ENCODE assay signal across 1 cellular context in the genomic region with DNA sequence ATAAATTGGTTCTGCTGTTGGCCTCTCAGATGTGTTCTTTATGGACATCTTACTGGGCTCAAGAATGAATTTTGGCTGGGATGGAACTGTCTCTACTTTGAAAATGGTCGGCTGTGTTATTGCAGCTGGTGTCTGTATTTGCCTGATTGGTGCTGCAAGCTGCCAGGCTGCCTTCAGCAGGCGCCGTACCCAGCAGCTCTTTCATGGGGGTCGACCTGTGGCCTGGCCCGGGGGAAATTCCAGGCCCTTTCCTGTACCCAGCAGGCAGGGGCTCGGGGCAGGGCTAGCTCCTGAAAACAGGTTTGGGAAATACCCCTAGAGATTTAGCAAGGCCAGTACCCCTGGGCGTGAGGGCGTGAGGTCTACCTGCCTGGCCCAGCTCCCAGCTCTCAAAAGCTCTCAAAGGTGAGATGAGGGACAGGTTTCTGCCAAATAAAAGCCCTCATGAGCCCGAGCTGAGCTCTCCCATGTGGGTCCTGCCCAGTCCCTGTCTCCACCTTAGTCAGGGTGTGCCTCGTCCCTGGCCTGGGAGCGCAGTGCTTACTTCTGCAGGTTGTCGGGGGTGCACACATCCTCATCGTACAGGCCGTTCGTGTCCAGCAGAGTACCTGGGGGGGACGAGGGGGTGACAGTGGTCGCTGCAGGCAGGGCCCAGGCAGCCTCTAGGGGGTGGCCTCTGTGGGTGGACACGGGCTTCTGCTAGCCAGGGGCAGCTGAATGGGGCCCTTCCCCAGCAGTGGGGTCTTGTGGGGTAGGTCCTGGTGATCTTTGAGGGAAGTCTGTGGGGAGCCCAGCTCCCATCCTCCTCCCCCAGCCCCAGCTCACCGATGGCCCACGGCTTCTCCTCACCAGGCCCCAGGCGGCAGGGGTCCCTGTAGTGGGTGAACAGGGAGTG.
TF ChIP-seq lines count a peak whose summit lies in the region.

No MANE protein-coding gene starts in this region.

TF ChIP-seq in GM23338, 12 proteins besides CTCF, POLR2A, EP300 and RAD21:
- TF ChIP-seq, protein P1, sequence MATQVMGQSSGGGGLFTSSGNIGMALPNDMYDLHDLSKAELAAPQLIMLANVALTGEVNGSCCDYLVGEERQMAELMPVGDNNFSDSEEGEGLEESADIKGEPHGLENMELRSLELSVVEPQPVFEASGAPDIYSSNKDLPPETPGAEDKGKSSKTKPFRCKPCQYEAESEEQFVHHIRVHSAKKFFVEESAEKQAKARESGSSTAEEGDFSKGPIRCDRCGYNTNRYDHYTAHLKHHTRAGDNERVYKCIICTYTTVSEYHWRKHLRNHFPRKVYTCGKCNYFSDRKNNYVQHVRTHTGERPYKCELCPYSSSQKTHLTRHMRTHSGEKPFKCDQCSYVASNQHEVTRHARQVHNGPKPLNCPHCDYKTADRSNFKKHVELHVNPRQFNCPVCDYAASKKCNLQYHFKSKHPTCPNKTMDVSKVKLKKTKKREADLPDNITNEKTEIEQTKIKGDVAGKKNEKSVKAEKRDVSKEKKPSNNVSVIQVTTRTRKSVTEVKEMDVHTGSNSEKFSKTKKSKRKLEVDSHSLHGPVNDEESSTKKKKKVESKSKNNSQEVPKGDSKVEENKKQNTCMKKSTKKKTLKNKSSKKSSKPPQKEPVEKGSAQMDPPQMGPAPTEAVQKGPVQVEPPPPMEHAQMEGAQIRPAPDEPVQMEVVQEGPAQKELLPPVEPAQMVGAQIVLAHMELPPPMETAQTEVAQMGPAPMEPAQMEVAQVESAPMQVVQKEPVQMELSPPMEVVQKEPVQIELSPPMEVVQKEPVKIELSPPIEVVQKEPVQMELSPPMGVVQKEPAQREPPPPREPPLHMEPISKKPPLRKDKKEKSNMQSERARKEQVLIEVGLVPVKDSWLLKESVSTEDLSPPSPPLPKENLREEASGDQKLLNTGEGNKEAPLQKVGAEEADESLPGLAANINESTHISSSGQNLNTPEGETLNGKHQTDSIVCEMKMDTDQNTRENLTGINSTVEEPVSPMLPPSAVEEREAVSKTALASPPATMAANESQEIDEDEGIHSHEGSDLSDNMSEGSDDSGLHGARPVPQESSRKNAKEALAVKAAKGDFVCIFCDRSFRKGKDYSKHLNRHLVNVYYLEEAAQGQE (IDR thresholded peaks at IDR 0.05; ENCODE audit: unreplicated experiment), result no peak
- TF ChIP-seq CREB1 (CRISPR knock-in tag; IDR thresholded peaks at IDR 0.05; ENCODE audit: low read depth) (no peak), STAT1 (IDR thresholded peaks at IDR 0.05; ENCODE audit: unreplicated experiment) (no peak), JUNB (IDR thresholded peaks at IDR 0.05; ENCODE audit: unreplicated experiment) (no peak), POLR2AphosphoS5 (IDR thresholded peaks at IDR 0.05; ENCODE audit: low read depth) (no peak), EZH2 (IDR thresholded peaks at IDR 0.05; ENCODE audit: low read depth, unreplicated experiment) (no peak)
- TF ChIP-seq, protein P2, sequence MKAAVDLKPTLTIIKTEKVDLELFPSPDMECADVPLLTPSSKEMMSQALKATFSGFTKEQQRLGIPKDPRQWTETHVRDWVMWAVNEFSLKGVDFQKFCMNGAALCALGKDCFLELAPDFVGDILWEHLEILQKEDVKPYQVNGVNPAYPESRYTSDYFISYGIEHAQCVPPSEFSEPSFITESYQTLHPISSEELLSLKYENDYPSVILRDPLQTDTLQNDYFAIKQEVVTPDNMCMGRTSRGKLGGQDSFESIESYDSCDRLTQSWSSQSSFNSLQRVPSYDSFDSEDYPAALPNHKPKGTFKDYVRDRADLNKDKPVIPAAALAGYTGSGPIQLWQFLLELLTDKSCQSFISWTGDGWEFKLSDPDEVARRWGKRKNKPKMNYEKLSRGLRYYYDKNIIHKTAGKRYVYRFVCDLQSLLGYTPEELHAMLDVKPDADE (IDR thresholded peaks at IDR 0.05), result no peak
